Comparison of ENCODE assay signal across 25 cellular contexts in genomic region chr1:241021286-241021685, GRCh38.
"Had no signal": no experiment of that assay in that cellular context is flagged by ENCODE, and none has a peak within 500 bp of the region (broad histone marks: within the 10 kb centered on the region; RNA-seq: fewer than 3 reads in every experiment).

No MANE protein-coding gene starts in this region.

- ATAC-seq: esophagus mucosa; left lobe of liver; natural killer cell; pancreas; right lobe of liver; stimulated activated naive CD8-positive, alpha-beta T cell treated with anti-CD3 and anti-CD28 coated beads, Interleukin-15, amount 100 ng/mL, for 72 hours; upper lobe of right lung had no signal

- H3K27me3 ChIP-seq: colonic mucosa, neutrophil, pancreas, right lobe of liver, suprapubic skin, transverse colon, upper lobe of right lung, uterus had no signal

- H3K27ac Mint-ChIP-seq: dendritic cell treated with granulocyte-macrophage colony-stimulating factor and Interleukin-4, amounts not matched to agents 40 ng/mL and 50 ng/mL, for 4 days; endodermal cell; memory B cell; natural killer cell; stimulated activated naive CD8-positive, alpha-beta T cell treated with anti-CD3 and anti-CD28 coated beads, Interleukin-15, amount 100 ng/mL, for 72 hours had no signal

- H3K36me3 Mint-ChIP-seq: memory B cell, natural killer cell had no signal

- DNase-seq: colonic mucosa; effector CD8-positive, alpha-beta T cell; endodermal cell; foreskin melanocyte; hypothalamus; natural killer cell; pancreas; retina; right lobe of liver; small intestine; stimulated activated CD4-positive, alpha-beta T cell treated with anti-CD3 and anti-CD28 coated beads, Interleukin-1b, Interleukin-23, amount 100 ng/mL, for 48 hours; stimulated activated CD4-positive, alpha-beta T cell treated with anti-CD3 and anti-CD28 coated beads, Interleukin-4, amount 100 ng/mL, for 1 hour; stimulated activated CD8-positive, alpha-beta memory T cell treated with anti-CD3 and anti-CD28 coated beads, Interleukin-4, amount 100 ng/mL, for 48 hours; stimulated activated naive CD4-positive, alpha-beta T cell; stimulated activated naive CD8-positive, alpha-beta T cell treated with anti-CD3 and anti-CD28 coated beads, Interleukin-15, amount 100 ng/mL, for 72 hours; transverse colon; upper lobe of right lung; uterus had no signal

- H3K27me3 Mint-ChIP-seq: dendritic cell treated with granulocyte-macrophage colony-stimulating factor and Interleukin-4, amounts not matched to agents 40 ng/mL and 50 ng/mL, for 4 days; stimulated activated naive CD8-positive, alpha-beta T cell treated with anti-CD3 and anti-CD28 coated beads, Interleukin-15, amount 100 ng/mL, for 72 hours had no signal

- H3K4me1 Mint-ChIP-seq: memory B cell; natural killer cell; stimulated activated naive CD8-positive, alpha-beta T cell treated with anti-CD3 and anti-CD28 coated beads, Interleukin-15, amount 100 ng/mL, for 72 hours had no signal

- H3K27ac ChIP-seq: colonic mucosa, epithelial cell of prostate, neutrophil, pancreas, right lobe of liver, suprapubic skin, transverse colon, upper lobe of right lung, uterus had no signal

- H3K9me3 ChIP-seq: colonic mucosa, neutrophil, pancreas, right lobe of liver, transverse colon, upper lobe of right lung, uterus had no signal

- H3K4me3 Mint-ChIP-seq: dendritic cell treated with granulocyte-macrophage colony-stimulating factor and Interleukin-4, amounts not matched to agents 40 ng/mL and 50 ng/mL, for 4 days; endodermal cell; memory B cell; natural killer cell; stimulated activated naive CD8-positive, alpha-beta T cell treated with anti-CD3 and anti-CD28 coated beads, Interleukin-15, amount 100 ng/mL, for 72 hours had no signal
